ENCODE assay signal across 13 cellular contexts in the genomic region with DNA sequence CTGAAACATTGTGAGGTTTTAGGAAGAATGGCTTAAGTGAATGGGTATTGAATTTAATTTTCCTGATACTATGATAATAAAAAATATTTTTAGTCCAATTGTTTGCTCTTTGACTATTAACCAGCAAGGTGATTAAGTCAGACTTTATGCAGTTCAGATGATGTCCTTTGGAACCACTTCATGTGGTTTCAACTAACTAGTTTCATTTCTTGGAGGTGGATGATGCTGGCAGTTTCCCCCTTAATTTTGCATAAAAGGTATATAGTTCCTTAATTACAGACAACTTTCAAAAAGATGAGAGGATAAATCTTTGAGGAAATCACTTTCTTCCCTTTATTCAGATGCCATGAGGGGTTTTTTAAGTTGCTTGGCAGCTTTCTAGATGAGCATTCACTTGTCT.
DNase-seq lines count a peak whose midpoint lies in the region; ATAC-seq and TF ChIP-seq lines count a peak whose summit lies in the region.
"Had no signal": no experiment of that assay in that cellular context is flagged by ENCODE, and none has a peak within 500 bp of the region (broad histone marks: within the 10 kb centered on the region; RNA-seq: fewer than 3 reads in every experiment).

No MANE protein-coding gene starts in this region.

- peaks cover 0 to 40% (median 15%) of the 10 kb centered on the region in 6 donors for H3K4me1 ChIP-seq in spleen

- peaks cover 0 to 6% (median 0%) of the 10 kb centered on the region in 8 donors for H3K9me3 ChIP-seq in spleen

- intact Hi-C loops in spleen (cut with DNase I; ENCODE audit: low total_unique reads): no loop called here

- DNase-seq in NOMO-1 (lab: John Stamatoyannopoulos, UW; ENCODE audit: unreplicated experiment in 2 of 2) (peak; percentile 34 to 63), NOMO-1 treated with dmso at 0.1 percent for 144 hours (lab: John Stamatoyannopoulos, UW; ENCODE audit: unreplicated experiment) (no peak), NAMALWA (ENCODE audit: low spot score) (peak; percentile 26), spleen (no peak), NCI-H510A treated with DMSO at 0.1 percent for 48 hours (lab: John Stamatoyannopoulos, UW) (no peak), NCI-H524 (lab: John Stamatoyannopoulos, UW) (no peak)
- DNase-seq: H9, NCI-H82, right cardiac atrium had no signal

- no peaks in the 10 kb centered on the region for H3K27me3 ChIP-seq in spleen (replicated peaks in 1 of 7)

- no peak for TF ChIP-seq POLR2A in spleen (IDR thresholded peaks at IDR 0.05)

- H3K36me3 ChIP-seq in spleen: peaks cover 0 to 12% (median 0%) of the 10 kb centered on the region in 6 donors

- no peak overlapping the region for H3K4me3 ChIP-seq in spleen
- H3K4me3 ChIP-seq: K562 had no signal

- peak overlapping the region in 5 of 8 donors; percentile 46 to 74 (median 53) for H3K27ac ChIP-seq in spleen
- H3K27ac ChIP-seq: 22Rv1 had no signal

- ATAC-seq in HG02759 (IDR thresholded peaks at IDR 0.05; ENCODE audit: unreplicated experiment) (peak; percentile 61), HG03439 (IDR thresholded peaks at IDR 0.05; ENCODE audit: unreplicated experiment) (no peak)
- ATAC-seq: K562, right cardiac atrium had no signal

- no peak for TF ChIP-seq CTCF in spleen (IDR thresholded peaks at IDR 0.05 in 8 of 11, conservative IDR thresholded peaks at IDR 0.05 in 3 of 11)

Comparison
In these comparisons a context has a peak if more than half of its experiments do, and no peak if none do; other contexts are left out.
1. DNase-seq: peak in NOMO-1 (2 of 2) and NAMALWA (single experiment); none in NOMO-1 treated with dmso at 0.1 percent for 144 hours (single experiment), spleen (single experiment), NCI-H510A treated with DMSO at 0.1 percent for 48 hours (single experiment) and NCI-H524 (0 of 2).